Comparison of ENCODE assay signal across 11 cellular contexts in genomic region chr10:71873582-71874182, GRCh38. TPM values are rescaled to one million over a fixed set of nuclear protein-coding genes. Genes with fewer than 3 reads are reported as not detected.
DNase-seq lines count a peak whose midpoint lies in the region; ATAC-seq and TF ChIP-seq lines count a peak whose summit lies in the region.
"Had no signal": no experiment of that assay in that cellular context is flagged by ENCODE, and none has a peak within 500 bp of the region (broad histone marks: within the 10 kb centered on the region; RNA-seq: fewer than 3 reads in every experiment).

No MANE protein-coding gene starts in this region.

- TF ChIP-seq CTCF in MCF 10A (IDR thresholded peaks at IDR 0.05; ENCODE audit: unreplicated experiment): no peak
- no peak for TF ChIP-seq CTCF in esophagus squamous epithelium (IDR thresholded peaks at IDR 0.05)

- peak overlapping the region in 8 of 11 experiments; percentile 6 to 83 (median 58); a peak in 13 of 22 replicates for H3K4me2 ChIP-seq in BLaER1 treated with 17β-estradiol and CSF1 and Interleukin-3, amounts not matched to agents 10 nM and 100 nM

- peaks cover 14% of the 10 kb centered on the region for H3K36me3 Mint-ChIP-seq in MCF 10A (ENCODE audit: insufficient read depth, unreplicated experiment)

- H3K9me3 ChIP-seq in BLaER1 treated with 17β-estradiol and CSF1 and Interleukin-3, amounts not matched to agents 10 nM and 100 nM (replicated peaks in 1 of 11): peaks cover 0 to 11% (median 6%) of the 10 kb centered on the region in 11 experiments; a peak in 12 of 22 replicates
- H3K9me3 ChIP-seq in esophagus squamous epithelium: no peaks in the 10 kb centered on the region
- H3K9me3 ChIP-seq: sigmoid colon had no signal

- no TSS peak for BruUV-seq in MCF 10A (replicated peaks; lab: Mats Ljungman, UMichigan)

- H3K4me3 Mint-ChIP-seq in MCF 10A (ENCODE audit: unreplicated experiment): no peak overlapping the region

- peak overlapping the region; percentile 2 to 57 (median 42); a peak in 16 of 22 replicates for H3K27ac ChIP-seq in BLaER1 treated with 17β-estradiol and CSF1 and Interleukin-3, amounts not matched to agents 10 nM and 100 nM
- H3K27ac ChIP-seq in esophagus squamous epithelium: peak overlapping the region in 1 of 4 donors; percentile 9
- H3K27ac ChIP-seq: sigmoid colon had no signal

- H3K27me3 Mint-ChIP-seq in MCF 10A (ENCODE audit: insufficient read depth, unreplicated experiment): no peaks in the 10 kb centered on the region

- H3K9me3 Mint-ChIP-seq in MCF 10A (ENCODE audit: unreplicated experiment): no peaks in the 10 kb centered on the region

- CTCF ChIA-PET in MCF 10A (lab: Yijun Ruan, JAX): interaction anchor here (0.7 kb wide), 1 partner anchor 303 kb away, joined by 3 read pairs; no protein-coding TSS in a partner anchor

- H3K9ac ChIP-seq in BLaER1 treated with 17β-estradiol and CSF1 and Interleukin-3, amounts not matched to agents 10 nM and 100 nM: peak overlapping the region in 5 of 11 experiments; percentile 20 to 55 (median 35); a peak in 6 of 22 replicates

- H3K27me3 ChIP-seq in BLaER1 treated with 17β-estradiol and CSF1 and Interleukin-3, amounts not matched to agents 10 nM and 100 nM: no peaks in the 10 kb centered on the region
- H3K27me3 ChIP-seq in esophagus squamous epithelium: no peaks in the 10 kb centered on the region
- H3K27me3 ChIP-seq: sigmoid colon had no signal

- ATAC-seq in HG02759 (IDR thresholded peaks at IDR 0.05; ENCODE audit: unreplicated experiment): peak; percentile 98
- peak; percentile 89 for ATAC-seq in HG03558 (IDR thresholded peaks at IDR 0.05; ENCODE audit: extremely low read depth, unreplicated experiment)

- H3K4me1 Mint-ChIP-seq in MCF 10A (ENCODE audit: insufficient read depth, unreplicated experiment): peaks cover 6% of the 10 kb centered on the region

- POLR2A ChIA-PET in MCF 10A (lab: Yijun Ruan, JAX): interaction anchor here (0.9 kb wide), 1 partner anchor 23 kb away, joined by 3 read pairs; the partner anchor contains the start of gene PSAP

- 67 to 94% methylated on average over 3 to 5 of the region's 7 CpGs for WGBS in esophagus squamous epithelium, 2 donors

- H3K4me3 ChIP-seq in BLaER1 treated with 17β-estradiol and CSF1 and Interleukin-3, amounts not matched to agents 10 nM and 100 nM: no peak overlapping the region
- H3K4me3 ChIP-seq in esophagus squamous epithelium: no peak overlapping the region
- H3K4me3 ChIP-seq: lung, sigmoid colon had no signal

- no peaks in the 10 kb centered on the region for H4K20me1 ChIP-seq in BLaER1 treated with 17β-estradiol and CSF1 and Interleukin-3, amounts not matched to agents 10 nM and 100 nM

- no peaks in the 10 kb centered on the region for H3K36me3 ChIP-seq in BLaER1 treated with 17β-estradiol and CSF1 and Interleukin-3, amounts not matched to agents 10 nM and 100 nM
- no peaks in the 10 kb centered on the region for H3K36me3 ChIP-seq in esophagus squamous epithelium
- H3K36me3 ChIP-seq: sigmoid colon had no signal

- no peak overlapping the region for H3K27ac Mint-ChIP-seq in MCF 10A (ENCODE audit: low read depth, unreplicated experiment)

- peaks cover 13 to 61% (median 48%) of the 10 kb centered on the region in 10 experiments for H3K4me1 ChIP-seq in BLaER1 treated with 17β-estradiol and CSF1 and Interleukin-3, amounts not matched to agents 10 nM and 100 nM
- H3K4me1 ChIP-seq in esophagus squamous epithelium: peaks cover 4 to 52% (median 22%) of the 10 kb centered on the region in 3 donors

- intact Hi-C loops in MCF 10A (cut with micrococcal nuclease): no loop called here
- intact Hi-C loops in esophagus squamous epithelium (cut with DNase I): no loop called here

- no peak for TF ChIP-seq POLR2A in esophagus squamous epithelium (IDR thresholded peaks at IDR 0.05)

- DNase-seq in GM19238 (ENCODE audit: insufficient read length, low spot score): peak; percentile 81
- no peak for DNase-seq in MCF 10A (ENCODE audit: unreplicated experiment)
- DNase-seq in esophagus squamous epithelium (lab: John Stamatoyannopoulos, UW): no peak
- DNase-seq in effector CD4-positive, alpha-beta T cell: no peak
- no peak for DNase-seq in DMS114 treated with DMSO at 0.1 percent for 48 hours (lab: John Stamatoyannopoulos, UW; ENCODE audit: unreplicated experiment)
- DNase-seq: amygdala, sigmoid colon had no signal

RNA-seq across cellular contexts. Expression of gene PSAP, which starts 22.6 kb away (rescaled TPM):
- total RNA-seq in MCF 10A (2022) (506 and 692 TPM in 2 replicates), esophagus squamous epithelium (100 to 1,000 TPM; 280 to 623 (median 490) TPM)
